Comparison of ENCODE assay signal across 13 cellular contexts in the genomic region with DNA sequence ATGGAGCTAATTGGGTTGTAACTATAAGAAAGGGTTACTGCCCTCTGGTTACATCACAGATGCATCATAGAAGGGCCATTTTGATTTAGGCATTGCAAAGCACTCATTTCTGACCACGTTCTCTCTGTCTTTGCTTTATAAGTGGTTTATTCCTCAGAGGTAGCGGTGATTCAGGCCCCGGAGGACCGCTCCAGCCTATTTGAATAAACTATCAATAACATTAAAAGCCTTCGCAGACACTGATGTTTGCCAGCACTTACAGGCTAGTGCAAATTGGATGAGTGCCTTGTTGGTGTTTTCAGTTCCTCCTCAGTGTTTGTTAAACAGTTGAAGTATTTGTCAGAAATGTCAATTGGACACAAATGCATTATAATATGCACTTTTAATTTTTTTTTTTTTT.
A peak's percentile ranks its signal among the peaks of the same experiment; 100 is the strongest.
DNase-seq lines count a peak whose midpoint lies in the region; ATAC-seq and TF ChIP-seq lines count a peak whose summit lies in the region.
"Had no signal": no experiment of that assay in that cellular context is flagged by ENCODE, and none has a peak within 500 bp of the region (broad histone marks: within the 10 kb centered on the region; RNA-seq: fewer than 3 reads in every experiment).

No MANE protein-coding gene starts in this region.

- H3K27ac Mint-ChIP-seq in chondrocyte (ENCODE audit: unreplicated experiment): no peak overlapping the region
- H3K27ac Mint-ChIP-seq: activated CD8-positive, alpha-beta memory T cell treated with anti-CD3 and anti-CD28 coated beads, Interleukin-2, amount 10 ng/mL, durations not matched to agents 7 days and 5 days; T-helper 2 cell treated with Interferon-gamma antibody and Interleukin-4, amounts not matched to agents 5 μg/mL and 100 μg/mL, for 36 hours had no signal

- no peaks in the 10 kb centered on the region for H3K36me3 ChIP-seq in MG63

- no peak for TF ChIP-seq CTCF in chondrocyte (IDR thresholded peaks at IDR 0.05)

- H3K4me3 ChIP-seq in MG63: no peak overlapping the region

- H3K4me3 Mint-ChIP-seq in chondrocyte (ENCODE audit: unreplicated experiment): no peak overlapping the region
- H3K4me3 Mint-ChIP-seq: activated CD8-positive, alpha-beta memory T cell treated with anti-CD3 and anti-CD28 coated beads, Interleukin-2, amount 10 ng/mL, durations not matched to agents 7 days and 5 days; T-helper 2 cell treated with Interferon-gamma antibody and Interleukin-4, amounts not matched to agents 5 μg/mL and 100 μg/mL, for 36 hours had no signal

- H3K4me1 Mint-ChIP-seq in chondrocyte (ENCODE audit: low read depth): no peaks in the 10 kb centered on the region
- H3K4me1 Mint-ChIP-seq: activated CD8-positive, alpha-beta memory T cell treated with anti-CD3 and anti-CD28 coated beads, Interleukin-2, amount 10 ng/mL, durations not matched to agents 7 days and 5 days had no signal

- DNase-seq in NCI-H1105 treated with DMSO at 0.1 percent for 48 hours (lab: John Stamatoyannopoulos, UW) (peak; percentile 22), cerebellar cortex (ENCODE audit: low spot score) (peak; percentile 38), retina (peak; percentile 30), chondrocyte (ENCODE audit: low spot score) (no peak), 8988T (no peak), MG63 (no peak)
- DNase-seq: activated CD8-positive, alpha-beta memory T cell treated with anti-CD3 and anti-CD28 coated beads, Interleukin-2, amount 10 ng/mL, durations not matched to agents 7 days and 5 days; effector CD4-positive, alpha-beta T cell; mesendoderm had no signal

- H3K36me3 Mint-ChIP-seq in chondrocyte (ENCODE audit: low read depth): peaks cover 6% of the 10 kb centered on the region
- H3K36me3 Mint-ChIP-seq: activated CD8-positive, alpha-beta memory T cell treated with anti-CD3 and anti-CD28 coated beads, Interleukin-2, amount 10 ng/mL, durations not matched to agents 7 days and 5 days had no signal

- no peaks in the 10 kb centered on the region for H3K27me3 ChIP-seq in MG63

- peak; percentile 91 for ATAC-seq in GM18867 (IDR thresholded peaks at IDR 0.05; ENCODE audit: unreplicated experiment)
- no peak for ATAC-seq in GM19463 (IDR thresholded peaks at IDR 0.05; ENCODE audit: unreplicated experiment)
- ATAC-seq: activated CD8-positive, alpha-beta memory T cell treated with anti-CD3 and anti-CD28 coated beads, Interleukin-2, amount 10 ng/mL, durations not matched to agents 7 days and 5 days; Panc1 had no signal

- peaks cover 14% of the 10 kb centered on the region for H3K27me3 Mint-ChIP-seq in chondrocyte (ENCODE audit: low read depth)

- H3K9me3 Mint-ChIP-seq in chondrocyte (ENCODE audit: low read depth): no peaks in the 10 kb centered on the region
- H3K9me3 Mint-ChIP-seq: T-helper 2 cell treated with Interferon-gamma antibody and Interleukin-4, amounts not matched to agents 5 μg/mL and 100 μg/mL, for 36 hours had no signal

- H3K9me3 ChIP-seq in MG63: no peaks in the 10 kb centered on the region

Comparison
In these comparisons a context has a peak if more than half of its experiments do, and no peak if none do; other contexts are left out.
1. DNase-seq: peak in NCI-H1105 treated with DMSO at 0.1 percent for 48 hours (single experiment), cerebellar cortex (single experiment) and retina (single experiment); none in chondrocyte (single experiment), 8988T (single experiment) and MG63 (single experiment).